28 cellular contexts compared by ENCODE assay signal in genomic region chr12:127941332-127941731, GRCh38.
"Had no signal": no experiment of that assay in that cellular context is flagged by ENCODE, and none has a peak within 500 bp of the region (broad histone marks: within the 10 kb centered on the region; RNA-seq: fewer than 3 reads in every experiment).

No MANE protein-coding gene starts in this region.

- H3K27ac Mint-ChIP-seq: mesothelial cell of epicardium; naive B cell; nephron; neural progenitor cell; stimulated activated memory B cell treated with anti-CD40 and anti-IgM and Interleukin-4, amounts not matched to agents 10 μg/mL and 1 μg/mL and 100 μg/mL, for 72 hours had no signal

- H3K4me1 ChIP-seq: neural progenitor cell, psoas muscle, spleen, tibial nerve, upper lobe of left lung had no signal

- H3K9ac ChIP-seq: neural progenitor cell had no signal

- H3K27ac ChIP-seq: dorsolateral prefrontal cortex, epithelial cell of prostate, neural progenitor cell, ovary, psoas muscle, skin epidermis, spleen, thoracic aorta, tibial nerve, upper lobe of left lung had no signal

- H2AFZ ChIP-seq: neural progenitor cell had no signal

- H3K4me1 Mint-ChIP-seq: mesothelial cell of epicardium; naive B cell; nephron; neural progenitor cell; stimulated activated memory B cell treated with anti-CD40 and anti-IgM and Interleukin-4, amounts not matched to agents 10 μg/mL and 1 μg/mL and 100 μg/mL, for 72 hours had no signal

- H3K36me3 ChIP-seq: neural progenitor cell, ovary, spleen, thoracic aorta, tibial nerve, upper lobe of left lung had no signal

- H3K36me3 Mint-ChIP-seq: mesothelial cell of epicardium; naive B cell; neural progenitor cell; stimulated activated memory B cell treated with anti-CD40 and anti-IgM and Interleukin-4, amounts not matched to agents 10 μg/mL and 1 μg/mL and 100 μg/mL, for 72 hours had no signal

- DNase-seq: cerebellar nuclear complex; cortex of kidney; dorsolateral prefrontal cortex; effector CD4-positive, alpha-beta T cell; foreskin melanocyte; hypothalamus; kidney; mesenchymal stem cell; mucosa of descending colon; naive B cell; nucleus accumbens; ovary; posterior cingulate gyrus; psoas muscle; right cardiac atrium; spleen; stimulated activated CD4-positive, alpha-beta T cell treated with anti-CD3 and anti-CD28 coated beads, Interleukin-4, amount 100 ng/mL, for 4 hours; stimulated activated naive CD8-positive, alpha-beta T cell treated with anti-CD3 and anti-CD28 coated beads, Interleukin-15, Interleukin-2, amounts not matched to agents 100 U/mL and 50 U/mL, for 24 hours; upper lobe of left lung had no signal

- H3K4me3 Mint-ChIP-seq: mesothelial cell of epicardium; naive B cell; nephron; neural progenitor cell; stimulated activated memory B cell treated with anti-CD40 and anti-IgM and Interleukin-4, amounts not matched to agents 10 μg/mL and 1 μg/mL and 100 μg/mL, for 72 hours had no signal

- H3K4me2 ChIP-seq: neural progenitor cell had no signal

- H3K9me3 Mint-ChIP-seq: nephron, neural progenitor cell had no signal

- FAIRE-seq: urothelium cell line had no signal

- H3K27me3 ChIP-seq: neural progenitor cell, ovary, spleen, tibial nerve, upper lobe of left lung had no signal

- H3K9me3 ChIP-seq: mucosa of descending colon, ovary, psoas muscle, thoracic aorta, tibial nerve, upper lobe of left lung had no signal

- H3K27me3 Mint-ChIP-seq: naive B cell; stimulated activated memory B cell treated with anti-CD40 and anti-IgM and Interleukin-4, amounts not matched to agents 10 μg/mL and 1 μg/mL and 100 μg/mL, for 72 hours had no signal

- H3K4me3 ChIP-seq: dorsolateral prefrontal cortex, mucosa of descending colon, neural progenitor cell, ovary, psoas muscle, skin epidermis, spleen, thoracic aorta, tibial nerve, upper lobe of left lung had no signal
